13 cellular contexts compared by ENCODE assay signal in genomic region chr7:490461-491291, GRCh38. TPM values are rescaled to one million over a fixed set of nuclear protein-coding genes. Genes with fewer than 3 reads are reported as not detected.
DNase-seq lines count a peak whose midpoint lies in the region; ATAC-seq lines count a peak whose summit lies in the region.
"Had no signal": no experiment of that assay in that cellular context is flagged by ENCODE, and none has a peak within 500 bp of the region (broad histone marks: within the 10 kb centered on the region; RNA-seq: fewer than 3 reads in every experiment).

No MANE protein-coding gene starts in this region.

- H3K27ac Mint-ChIP-seq in stimulated activated memory B cell treated with anti-CD40 and anti-IgM and Interleukin-4, amounts not matched to agents 10 μg/mL and 1 μg/mL and 100 μg/mL, for 72 hours = no peak overlapping the region

- DNase-seq in LHCN-M2 (ENCODE audit: low read depth) = peak; percentile 85
- DNase-seq in LoVo (ENCODE audit: low spot score) = no peak
- DNase-seq in NCI-H2196 (lab: John Stamatoyannopoulos, UW; ENCODE audit: unreplicated experiment) = no peak
- DNase-seq in effector CD4-positive, alpha-beta T cell = no peak
- DNase-seq: activated naive CD4-positive, alpha-beta T cell treated with Interleukin-2 at 50 U/mL for 16 hours; erythroblast; PC-9; small intestine; transverse colon had no signal

- peak; percentile 73 for ATAC-seq in GM19025 (IDR thresholded peaks at IDR 0.05; ENCODE audit: low read depth, unreplicated experiment)
- ATAC-seq in esophagus mucosa = peak; percentile 5
- peak; percentile 14 for ATAC-seq in stimulated activated memory B cell treated with anti-CD40 and anti-IgM and Interleukin-4, amounts not matched to agents 10 μg/mL and 1 μg/mL and 100 μg/mL, for 72 hours
- ATAC-seq: HCT116 had no signal

- H3K36me3 Mint-ChIP-seq in stimulated activated memory B cell treated with anti-CD40 and anti-IgM and Interleukin-4, amounts not matched to agents 10 μg/mL and 1 μg/mL and 100 μg/mL, for 72 hours = no peaks in the 10 kb centered on the region

- H3K4me3 Mint-ChIP-seq in stimulated activated memory B cell treated with anti-CD40 and anti-IgM and Interleukin-4, amounts not matched to agents 10 μg/mL and 1 μg/mL and 100 μg/mL, for 72 hours = no peak overlapping the region

- H3K4me1 Mint-ChIP-seq in stimulated activated memory B cell treated with anti-CD40 and anti-IgM and Interleukin-4, amounts not matched to agents 10 μg/mL and 1 μg/mL and 100 μg/mL, for 72 hours = peaks cover 6% of the 10 kb centered on the region

- no peaks in the 10 kb centered on the region for H3K9me3 Mint-ChIP-seq in stimulated activated memory B cell treated with anti-CD40 and anti-IgM and Interleukin-4, amounts not matched to agents 10 μg/mL and 1 μg/mL and 100 μg/mL, for 72 hours

- peaks cover 30% of the 10 kb centered on the region for H3K27me3 Mint-ChIP-seq in stimulated activated memory B cell treated with anti-CD40 and anti-IgM and Interleukin-4, amounts not matched to agents 10 μg/mL and 1 μg/mL and 100 μg/mL, for 72 hours

RNA-seq across cellular contexts. Expression of gene PDGFA, which starts 29.0 kb away (rescaled TPM):
- total RNA-seq in LHCN-M2 (2014; rRNA removed) = 33.7 and 37.0 TPM in 2 replicates
- 40.0 TPM for polyA plus RNA-seq in LHCN-M2 (2012)
- total RNA-seq in esophagus mucosa = 4.1 TPM

Comparison
In these comparisons a context has a peak if more than half of its experiments do, and no peak if none do; other contexts are left out.
1. ATAC-seq: peak in every context shown above with its lines; median percentile 73 in GM19025; 14 in stimulated activated memory B cell treated with anti-CD40 and anti-IgM and Interleukin-4, amounts not matched to agents 10 μg/mL and 1 μg/mL and 100 μg/mL, for 72 hours; 5 in esophagus mucosa.